In the genomic region with DNA sequence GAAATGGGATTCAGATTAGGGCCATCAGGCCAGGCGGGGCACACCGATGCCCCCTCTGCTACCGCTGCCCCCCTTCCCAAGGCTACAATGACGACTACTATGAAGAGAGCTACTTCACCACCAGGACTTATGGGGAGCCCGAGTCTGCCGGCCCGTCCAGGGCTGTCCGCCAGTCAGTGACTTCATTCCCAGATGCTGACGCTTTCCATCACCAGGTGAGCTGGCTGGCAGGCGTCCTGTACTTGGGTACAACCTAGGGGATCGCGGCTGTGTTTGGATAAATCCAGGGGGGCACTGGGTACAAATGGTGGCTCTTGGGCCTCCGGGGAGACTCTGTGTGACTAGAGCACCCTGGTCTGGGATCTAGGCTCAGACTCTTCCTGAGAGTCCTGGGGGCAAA, we compare ENCODE assay signal across 7 cellular contexts. TPM values are rescaled to one million over a fixed set of nuclear protein-coding genes. Genes with fewer than 3 reads are reported as not detected.
DNase-seq lines count a peak whose midpoint lies in the region; ATAC-seq and TF ChIP-seq lines count a peak whose summit lies in the region.

No MANE protein-coding gene starts in this region.

- no peaks in the 10 kb centered on the region for H3K4me1 Mint-ChIP-seq in activated T-helper 17 cell treated with anti-CD3 and anti-CD28 coated beads, Interleukin-2, amount 50 U/mL, for 72 hours
- H3K4me1 Mint-ChIP-seq in stimulated activated naive B cell treated with anti-CD40 and anti-IgM and Interleukin-4, amounts not matched to agents 10 μg/mL and 1 μg/mL and 100 μg/mL, for 72 hours = peaks cover 20 to 37% of the 10 kb centered on the region in 2 donors

- H3K27ac Mint-ChIP-seq in activated T-helper 17 cell treated with anti-CD3 and anti-CD28 coated beads, Interleukin-2, amount 50 U/mL, for 72 hours = peak overlapping the region; percentile 92
- peak overlapping the region; percentile 95 for H3K27ac Mint-ChIP-seq in stimulated activated naive B cell treated with anti-CD40 and anti-IgM and Interleukin-4, amounts not matched to agents 10 μg/mL and 1 μg/mL and 100 μg/mL, for 72 hours

- H3K27me3 Mint-ChIP-seq in activated T-helper 17 cell treated with anti-CD3 and anti-CD28 coated beads, Interleukin-2, amount 50 U/mL, for 72 hours = no peaks in the 10 kb centered on the region
- H3K27me3 Mint-ChIP-seq in stimulated activated naive B cell treated with anti-CD40 and anti-IgM and Interleukin-4, amounts not matched to agents 10 μg/mL and 1 μg/mL and 100 μg/mL, for 72 hours = no peaks in the 10 kb centered on the region

- DNase-seq in HFF-Myc (ENCODE audit: extremely low read depth, low read depth) = no peak
- DNase-seq in stimulated activated naive B cell treated with anti-CD40 and anti-IgM and Interleukin-4, amounts not matched to agents 10 μg/mL and 1 μg/mL and 100 μg/mL, for 72 hours = no peak
- DNase-seq in NCI-H2081 treated with DMSO at 0.1 percent for 48 hours (lab: John Stamatoyannopoulos, UW) = no peak
- DNase-seq in stimulated activated CD4-positive, alpha-beta T cell treated with anti-CD3 and anti-CD28 coated beads, Interleukin-2, amount 100 ng/mL, for 48 hours = no peak

- no peak for ATAC-seq in activated T-helper 17 cell treated with anti-CD3 and anti-CD28 coated beads, Interleukin-2, amount 50 U/mL, for 72 hours (replicated peaks)
- ATAC-seq in stimulated activated naive B cell treated with anti-CD40 and anti-IgM and Interleukin-4, amounts not matched to agents 10 μg/mL and 1 μg/mL and 100 μg/mL, for 72 hours (replicated peaks) = no peak
- no peak for ATAC-seq in HG02884 (IDR thresholded peaks at IDR 0.05; ENCODE audit: unreplicated experiment)

- TF ChIP-seq CTCF in HFF-Myc (IDR thresholded peaks at IDR 0.05; ENCODE audit: low read depth, low read length, missing control alignments) = no peak

- H3K4me3 Mint-ChIP-seq in activated T-helper 17 cell treated with anti-CD3 and anti-CD28 coated beads, Interleukin-2, amount 50 U/mL, for 72 hours = peak overlapping the region; percentile 85
- peak overlapping the region; percentile 88 to 89 for H3K4me3 Mint-ChIP-seq in stimulated activated naive B cell treated with anti-CD40 and anti-IgM and Interleukin-4, amounts not matched to agents 10 μg/mL and 1 μg/mL and 100 μg/mL, for 72 hours

- peaks cover 26% of the 10 kb centered on the region for H3K36me3 Mint-ChIP-seq in activated T-helper 17 cell treated with anti-CD3 and anti-CD28 coated beads, Interleukin-2, amount 50 U/mL, for 72 hours (ENCODE audit: low read depth)
- peaks cover 9 to 13% of the 10 kb centered on the region in 2 donors for H3K36me3 Mint-ChIP-seq in stimulated activated naive B cell treated with anti-CD40 and anti-IgM and Interleukin-4, amounts not matched to agents 10 μg/mL and 1 μg/mL and 100 μg/mL, for 72 hours

- H3K9me3 Mint-ChIP-seq in activated T-helper 17 cell treated with anti-CD3 and anti-CD28 coated beads, Interleukin-2, amount 50 U/mL, for 72 hours = no peaks in the 10 kb centered on the region
- H3K9me3 Mint-ChIP-seq in stimulated activated naive B cell treated with anti-CD40 and anti-IgM and Interleukin-4, amounts not matched to agents 10 μg/mL and 1 μg/mL and 100 μg/mL, for 72 hours = no peaks in the 10 kb centered on the region

- H3K4me3 ChIP-seq in HFF-Myc (replicated peaks; ENCODE audit: low read depth, low read length) (peak overlapping the region; percentile 74), iPS-11a (ENCODE audit: low read depth, low read length) (peak overlapping the region; percentile 66)

RNA-seq across cellular contexts. Expression of a gene that starts 1.1 kb away (rescaled TPM):
- 10 to 100 TPM; 86.5 to 87.5 TPM for total RNA-seq in activated T-helper 17 cell treated with anti-CD3 and anti-CD28 coated beads, Interleukin-2, amount 50 U/mL, for 72 hours

RNA-seq across cellular contexts. Expression of a gene that starts 5.7 kb away (rescaled TPM):
- 1,000 to 10,000 TPM; 1,274 to 1,383 TPM for total RNA-seq in activated T-helper 17 cell treated with anti-CD3 and anti-CD28 coated beads, Interleukin-2, amount 50 U/mL, for 72 hours

RNA-seq across cellular contexts. Expression of a gene that starts 18.0 kb away (rescaled TPM):
- total RNA-seq in activated T-helper 17 cell treated with anti-CD3 and anti-CD28 coated beads, Interleukin-2, amount 50 U/mL, for 72 hours = 1,000 to 10,000 TPM; 1,604 to 1,651 TPM

RNA-seq across cellular contexts. Expression of a gene that starts 28.9 kb away (rescaled TPM):
- total RNA-seq in activated T-helper 17 cell treated with anti-CD3 and anti-CD28 coated beads, Interleukin-2, amount 50 U/mL, for 72 hours = 10 to 100 TPM; 13.9 to 16.7 TPM

RNA-seq across cellular contexts. Expression of a gene that starts 31.2 kb away (rescaled TPM):
- 10 to 100 TPM; 39.3 to 40.8 TPM for total RNA-seq in activated T-helper 17 cell treated with anti-CD3 and anti-CD28 coated beads, Interleukin-2, amount 50 U/mL, for 72 hours
